Comparison of ENCODE assay signal across 8 cellular contexts in genomic region chr12:26701604-26702215, GRCh38.
DNase-seq lines count a peak whose midpoint lies in the region; ATAC-seq and TF ChIP-seq lines count a peak whose summit lies in the region.

No MANE protein-coding gene starts in this region.

- H3K4me1 ChIP-seq in naive thymus-derived CD4-positive, alpha-beta T cell (ENCODE audit: control insufficient read depth in 2 of 2, insufficient read depth in 2 of 2, low read length in 2 of 2) = no peaks in the 10 kb centered on the region

- peaks cover 0 to 3% (median 0%) of the 10 kb centered on the region in 3 experiments for H3K36me3 ChIP-seq in naive thymus-derived CD4-positive, alpha-beta T cell (ENCODE audit: control insufficient read depth in 2 of 3, insufficient read depth in 3 of 3, low read length in 3 of 3)

- H3K27ac Mint-ChIP-seq in naive thymus-derived CD4-positive, alpha-beta T cell = no peak overlapping the region

- no peaks in the 10 kb centered on the region for H3K9me3 ChIP-seq in naive thymus-derived CD4-positive, alpha-beta T cell (ENCODE audit: control insufficient read depth in 2 of 3, low read length in 3 of 3)

- H3K36me3 Mint-ChIP-seq in naive thymus-derived CD4-positive, alpha-beta T cell = peaks cover 14 to 36% (median 22%) of the 10 kb centered on the region in 5 donors

- H3K27ac ChIP-seq in naive thymus-derived CD4-positive, alpha-beta T cell (ENCODE audit: low read depth, low read length) = no peak overlapping the region

- TF ChIP-seq CTCF in AG09309 (IDR thresholded peaks at IDR 0.05; ENCODE audit: control insufficient read depth, insufficient read depth, low read depth, low read length, missing control alignments) = peak; percentile 43
- peak; percentile 46 for TF ChIP-seq CTCF in GM12873 (IDR thresholded peaks at IDR 0.05; ENCODE audit: insufficient read depth, low read depth, low read length, missing control alignments)

- H3K27me3 ChIP-seq in naive thymus-derived CD4-positive, alpha-beta T cell (ENCODE audit: control insufficient read depth in 2 of 2, insufficient read depth in 2 of 2, low read length in 2 of 2) = no peaks in the 10 kb centered on the region

- DNase-seq in AG09309 (ENCODE audit: low read depth) (peak; percentile 20), NCI-H748 (lab: John Stamatoyannopoulos, UW; ENCODE audit: unreplicated experiment) (peak; percentile 59), cerebellum (ENCODE audit: low spot score) (peak; percentile 24)
- DNase-seq in naive thymus-derived CD4-positive, alpha-beta T cell = peak in 5 of 9 donors; percentile 7 to 34 (median 20)

- peaks cover 0 to 4% (median 0%) of the 10 kb centered on the region in 11 donors for H3K9me3 Mint-ChIP-seq in naive thymus-derived CD4-positive, alpha-beta T cell

- intact Hi-C loops in naive thymus-derived CD4-positive, alpha-beta T cell (cut with micrococcal nuclease) = loop anchor here (1.0 to 5.0 kb wide), 3 partner anchors 579 to 604 kb away; no protein-coding TSS in a partner anchor

- ATAC-seq in naive thymus-derived CD4-positive, alpha-beta T cell = no peak
- ATAC-seq in GM21390 (IDR thresholded peaks at IDR 0.05; ENCODE audit: unreplicated experiment) (no peak), GM21717 (IDR thresholded peaks at IDR 0.05; ENCODE audit: unreplicated experiment) (no peak), HG03442 (IDR thresholded peaks at IDR 0.05; ENCODE audit: unreplicated experiment) (no peak)

- CTCF ChIA-PET in naive thymus-derived CD4-positive, alpha-beta T cell (lab: Charles Lee) = interaction anchor here (0.6 to 1.1 kb wide), 7 partner anchors 8 to 600 kb away, joined by 3 to 5 read pairs (median 3); no protein-coding TSS in a partner anchor

- POLR2A ChIA-PET in naive thymus-derived CD4-positive, alpha-beta T cell (lab: Charles Lee) = interaction anchor here (0.6 kb wide), 1 partner anchor 543 kb away, joined by 3 read pairs; no protein-coding TSS in a partner anchor

- no peak overlapping the region for H3K4me3 ChIP-seq in AG09309 (ENCODE audit: control insufficient read depth, low read depth, low read length)
- H3K4me3 ChIP-seq in naive thymus-derived CD4-positive, alpha-beta T cell (ENCODE audit: low read length) = no peak overlapping the region

- no peak overlapping the region for H3K4me3 Mint-ChIP-seq in naive thymus-derived CD4-positive, alpha-beta T cell

- H3K4me1 Mint-ChIP-seq in naive thymus-derived CD4-positive, alpha-beta T cell = peaks cover 0 to 2% (median 0%) of the 10 kb centered on the region in 7 donors

- no peaks in the 10 kb centered on the region for H3K27me3 Mint-ChIP-seq in naive thymus-derived CD4-positive, alpha-beta T cell
